10 cellular contexts compared by ENCODE assay signal in genomic region chr2:239299218-239299939, GRCh38.
A peak's percentile ranks its signal among the peaks of the same experiment; 100 is the strongest.
DNase-seq lines count a peak whose midpoint lies in the region; ATAC-seq lines count a peak whose summit lies in the region.
"Had no signal": no experiment of that assay in that cellular context is flagged by ENCODE, and none has a peak within 500 bp of the region (broad histone marks: within the 10 kb centered on the region; RNA-seq: fewer than 3 reads in every experiment).

No MANE protein-coding gene starts in this region.

- ATAC-seq in T-helper 17 cell (no peak), GM21381 (IDR thresholded peaks at IDR 0.05; ENCODE audit: unreplicated experiment) (no peak), GM18870 (IDR thresholded peaks at IDR 0.05; ENCODE audit: unreplicated experiment) (no peak), HG03108 (IDR thresholded peaks at IDR 0.05; ENCODE audit: unreplicated experiment) (no peak)

- H3K4me3 ChIP-seq in stomach smooth muscle (ENCODE audit: low read length in 2 of 2) = no peak overlapping the region
- H3K4me3 ChIP-seq: MG63 had no signal

- H3K36me3 Mint-ChIP-seq in activated CD4-positive, alpha-beta T cell treated with anti-CD3 and anti-CD28 coated beads, Interleukin-2, amount 10 ng/mL, durations not matched to agents 24 days and 14 days (ENCODE audit: low read depth) = peaks cover 3% of the 10 kb centered on the region
- H3K36me3 Mint-ChIP-seq in T-helper 17 cell (ENCODE audit: low read depth) = no peaks in the 10 kb centered on the region

- H3K4me1 Mint-ChIP-seq in activated CD4-positive, alpha-beta T cell treated with anti-CD3 and anti-CD28 coated beads, Interleukin-2, amount 10 ng/mL, durations not matched to agents 24 days and 14 days = peaks cover 61% of the 10 kb centered on the region
- H3K4me1 Mint-ChIP-seq in T-helper 17 cell = peaks cover 44% of the 10 kb centered on the region

- no peaks in the 10 kb centered on the region for H3K27me3 Mint-ChIP-seq in activated CD4-positive, alpha-beta T cell treated with anti-CD3 and anti-CD28 coated beads, Interleukin-2, amount 10 ng/mL, durations not matched to agents 24 days and 14 days
- no peaks in the 10 kb centered on the region for H3K27me3 Mint-ChIP-seq in T-helper 17 cell

- no peak overlapping the region for H3K9ac ChIP-seq in stomach smooth muscle (ENCODE audit: low read length in 2 of 2)

- no peaks in the 10 kb centered on the region for H3K27me3 ChIP-seq in stomach smooth muscle (ENCODE audit: control insufficient read depth in 1 of 2, insufficient read depth in 2 of 2, low read length in 2 of 2)
- H3K27me3 ChIP-seq: MG63 had no signal

- H3K27ac Mint-ChIP-seq in activated CD4-positive, alpha-beta T cell treated with anti-CD3 and anti-CD28 coated beads, Interleukin-2, amount 10 ng/mL, durations not matched to agents 24 days and 14 days = peak overlapping the region; percentile 51
- H3K27ac Mint-ChIP-seq in T-helper 17 cell = peak overlapping the region; percentile 98

- no peak for DNase-seq in activated CD4-positive, alpha-beta T cell treated with anti-CD3 and anti-CD28 coated beads, Interleukin-2, amount 10 ng/mL, durations not matched to agents 24 days and 14 days
- DNase-seq in activated CD4-positive, alpha-beta T cell treated with anti-CD3 and anti-CD28 coated beads, Interleukin-2, amount 50 U/mL, for 4 hours = no peak
- DNase-seq in T-helper 17 cell = no peak
- DNase-seq in left kidney (ENCODE audit: low read depth, low spot score) = peak; percentile 67
- DNase-seq: activated CD4-positive, alpha-beta T cell treated with anti-CD3 and anti-CD28 coated beads, Interleukin-2, amount 50 U/mL, for 48 hours; MG63 had no signal

- H3K36me3 ChIP-seq in stomach smooth muscle (ENCODE audit: control insufficient read depth in 2 of 2, insufficient read depth in 2 of 2, low read length in 2 of 2) = no peaks in the 10 kb centered on the region
- H3K36me3 ChIP-seq: MG63 had no signal

- no peaks in the 10 kb centered on the region for H3K9me3 Mint-ChIP-seq in activated CD4-positive, alpha-beta T cell treated with anti-CD3 and anti-CD28 coated beads, Interleukin-2, amount 10 ng/mL, durations not matched to agents 24 days and 14 days

- H3K4me1 ChIP-seq in stomach smooth muscle (ENCODE audit: control insufficient read depth, insufficient read depth, low read length) = peaks cover 86% of the 10 kb centered on the region

- H3K27ac ChIP-seq in stomach smooth muscle (ENCODE audit: low read length) = peak overlapping the region; percentile 98

- no peak overlapping the region for H3K4me3 Mint-ChIP-seq in activated CD4-positive, alpha-beta T cell treated with anti-CD3 and anti-CD28 coated beads, Interleukin-2, amount 10 ng/mL, durations not matched to agents 24 days and 14 days
- peak overlapping the region; percentile 71 for H3K4me3 Mint-ChIP-seq in T-helper 17 cell

- intact Hi-C loops in activated CD4-positive, alpha-beta T cell treated with anti-CD3 and anti-CD28 coated beads, Interleukin-2, amount 10 ng/mL, durations not matched to agents 24 days and 14 days (cut with micrococcal nuclease) = loop anchor here (5.0 kb wide), 1 partner anchor 42 kb away; no protein-coding TSS in a partner anchor

- no peaks in the 10 kb centered on the region for H3K9me3 ChIP-seq in T-helper 17 cell (ENCODE audit: control insufficient read depth, low read length, poor library complexity, severe bottlenecking)
- H3K9me3 ChIP-seq in stomach smooth muscle (ENCODE audit: control insufficient read depth in 2 of 2, low read length in 2 of 2) = no peaks in the 10 kb centered on the region
- H3K9me3 ChIP-seq: MG63 had no signal
